In genomic region chr1:31669786-31670582, GRCh38 we compare ENCODE assay signal across 8 cellular contexts. TPM values are rescaled to one million over a fixed set of nuclear protein-coding genes. Genes with fewer than 3 reads are reported as not detected.
DNase-seq lines count a peak whose midpoint lies in the region; ATAC-seq, FAIRE-seq and TF ChIP-seq lines count a peak whose summit lies in the region.

No MANE protein-coding gene starts in this region.

- no peaks in the 10 kb centered on the region for H3K79me2 ChIP-seq in mammary epithelial cell (ENCODE audit: insufficient read depth, low read length)
- H3K79me2 ChIP-seq in keratinocyte (ENCODE audit: control insufficient read depth, insufficient read depth, low read length) = no peaks in the 10 kb centered on the region

- peak; percentile 93 for FAIRE-seq in keratinocyte (lab: Jason Lieb, UNC)

- WGBS in mammary epithelial cell (ENCODE audit: low coverage, missing lambda C conversion rate) = 10% methylated on average over 21 of the region's 29 CpGs

- no peaks in the 10 kb centered on the region for H3K9me3 ChIP-seq in BLaER1 treated with 17β-estradiol and CSF1 and Interleukin-3, amounts not matched to agents 10 nM and 100 nM (replicated peaks in 1 of 11)
- no peaks in the 10 kb centered on the region for H3K9me3 ChIP-seq in mammary epithelial cell (replicated peaks; ENCODE audit: insufficient read depth, low read length)
- no peaks in the 10 kb centered on the region for H3K9me3 ChIP-seq in keratinocyte (ENCODE audit: control insufficient read depth, low read depth, low read length)

- in situ Hi-C loops in mammary epithelial cell (cut with MboI; ENCODE audit: low sequenced_read_pairs in 2 of 2) = loop anchor here (10.0 to 25.0 kb wide), 2 partner anchors 75 to 292 kb away; no protein-coding TSS in a partner anchor

- BruUV-seq in mammary epithelial cell (replicated peaks; lab: Mats Ljungman, UMichigan) = no TSS peak

- 0 out of 22 replicates have a peak overlapping the region, but pooled peaks of 1 of the 11 experiments have one; percentile 7 for H3K9ac ChIP-seq in BLaER1 treated with 17β-estradiol and CSF1 and Interleukin-3, amounts not matched to agents 10 nM and 100 nM
- H3K9ac ChIP-seq in mammary epithelial cell (ENCODE audit: insufficient read depth, low read length) (no peak overlapping the region), keratinocyte (ENCODE audit: control insufficient read depth, extremely low read depth, insufficient read depth, low read length) (peak overlapping the region; percentile 56)

- H4K20me1 ChIP-seq in BLaER1 treated with 17β-estradiol and CSF1 and Interleukin-3, amounts not matched to agents 10 nM and 100 nM = no peaks in the 10 kb centered on the region; a peak in 1 of 22 replicates
- H4K20me1 ChIP-seq in mammary epithelial cell (ENCODE audit: insufficient read depth, low read length) (no peaks in the 10 kb centered on the region), keratinocyte (ENCODE audit: control insufficient read depth, extremely low read depth, insufficient read depth, low read length) (no peaks in the 10 kb centered on the region)

- intact Hi-C loops in mammary epithelial cell (cut with micrococcal nuclease) = loop anchor here (1.0 kb wide), 2 partner anchors 20 to 34 kb away; partner anchors contain the start of gene COL16A1

- peak; percentile 76 for ATAC-seq in SK-N-SH treated with all-trans-retinoic acid at 6 μM for 48 hours
- no peak for ATAC-seq in GM19023 (IDR thresholded peaks at IDR 0.05; ENCODE audit: unreplicated experiment)

- peaks cover 25 to 62% (median 32%) of the 10 kb centered on the region in 11 experiments for H3K27me3 ChIP-seq in BLaER1 treated with 17β-estradiol and CSF1 and Interleukin-3, amounts not matched to agents 10 nM and 100 nM
- no peaks in the 10 kb centered on the region for H3K27me3 ChIP-seq in mammary epithelial cell (ENCODE audit: insufficient read depth, low read length)
- no peaks in the 10 kb centered on the region for H3K27me3 ChIP-seq in keratinocyte (ENCODE audit: control insufficient read depth, extremely low read depth, insufficient read depth, low read length)

- no peak overlapping the region for H3K4me3 ChIP-seq in BLaER1 treated with 17β-estradiol and CSF1 and Interleukin-3, amounts not matched to agents 10 nM and 100 nM
- H3K4me3 ChIP-seq in mammary epithelial cell (replicated peaks in 1 of 3; ENCODE audit: insufficient read depth in 1 of 3, low read depth in 2 of 3, low read length in 3 of 3) = no peak overlapping the region
- peak overlapping the region; percentile 3 to 24 (median 10) for H3K4me3 ChIP-seq in keratinocyte (ENCODE audit: control insufficient read depth in 2 of 3, extremely low read depth in 1 of 3, insufficient read depth in 2 of 3, low read depth in 1 of 3, low read length in 3 of 3)

- TF ChIP-seq CTCF in mammary epithelial cell (conservative IDR thresholded peaks at IDR 0.05 in 1 of 2, IDR thresholded peaks at IDR 0.05 in 1 of 2; ENCODE audit: extremely low read depth in 1 of 2, insufficient read depth in 1 of 2, low read depth in 1 of 2, low read length in 2 of 2) (peak; percentile 5 to 37), keratinocyte (optimal IDR thresholded peaks at IDR 0.05 in 1 of 3, IDR thresholded peaks at IDR 0.05 in 1 of 3, conservative IDR thresholded peaks at IDR 0.05 in 1 of 3; ENCODE audit: extremely low read depth in 1 of 3, insufficient read depth in 2 of 3, low read length in 3 of 3) (peak in 2 of 3 experiments; percentile 11 to 37), GM10248 (IDR thresholded peaks at IDR 0.05; ENCODE audit: control extremely low read depth, extremely low read depth, low read depth, missing control alignments) (no peak)

- POLR2A ChIA-PET in GM10248 (lab: Yijun Ruan, JAX) = no interaction called here

- peak; percentile 85 for DNase-seq in M059J (ENCODE audit: low read depth)
- peak; percentile 86 for DNase-seq in mammary epithelial cell
- DNase-seq in keratinocyte (ENCODE audit: low read depth, low spot score) = peak; percentile 78
- DNase-seq in stimulated activated CD8-positive, alpha-beta memory T cell treated with anti-CD3 and anti-CD28 coated beads, Interleukin-15, amount 100 ng/mL, for 1 hour (ENCODE audit: low read depth) = peak; percentile 2
- DNase-seq in GM10248 (ENCODE audit: extremely low spot score) = no peak

- no peak overlapping the region for H3K27ac ChIP-seq in BLaER1 treated with 17β-estradiol and CSF1 and Interleukin-3, amounts not matched to agents 10 nM and 100 nM
- H3K27ac ChIP-seq in mammary epithelial cell (ENCODE audit: insufficient read depth, low read depth, low read length) = peak overlapping the region; percentile 32
- peak overlapping the region; percentile 73 for H3K27ac ChIP-seq in keratinocyte (ENCODE audit: control insufficient read depth, insufficient read depth, low read length)

- dilution Hi-C loops in mammary epithelial cell (cut with HindIII; ENCODE audit: low sequenced_read_pairs) = loop anchor here (5.0 kb wide), 1 partner anchor 83 kb away; no protein-coding TSS in a partner anchor
- dilution Hi-C loops in keratinocyte (cut with MboI; ENCODE audit: extremely low pct_ligation_motif_present, low sequenced_read_pairs) = no loop called here

- peaks cover 14 to 61% (median 51%) of the 10 kb centered on the region in 10 experiments for H3K4me1 ChIP-seq in BLaER1 treated with 17β-estradiol and CSF1 and Interleukin-3, amounts not matched to agents 10 nM and 100 nM
- H3K4me1 ChIP-seq in mammary epithelial cell (ENCODE audit: insufficient read depth, low read length) (peaks cover 43% of the 10 kb centered on the region), keratinocyte (ENCODE audit: control insufficient read depth, extremely low read depth, insufficient read depth, low read length) (peaks cover 45% of the 10 kb centered on the region)

- H2AFZ ChIP-seq in mammary epithelial cell (ENCODE audit: low read depth, low read length) (peak overlapping the region; percentile 11), keratinocyte (ENCODE audit: control insufficient read depth, low read length) (no peak overlapping the region)

- peak overlapping the region; percentile 39 to 80 (median 67) for H3K4me2 ChIP-seq in BLaER1 treated with 17β-estradiol and CSF1 and Interleukin-3, amounts not matched to agents 10 nM and 100 nM
- H3K4me2 ChIP-seq in mammary epithelial cell (ENCODE audit: insufficient read depth, low read depth, low read length) = peak overlapping the region; percentile 50
- peak overlapping the region; percentile 79 for H3K4me2 ChIP-seq in keratinocyte (ENCODE audit: control insufficient read depth, extremely low read depth, insufficient read depth, low read depth, low read length)

- no peaks in the 10 kb centered on the region for H3K36me3 ChIP-seq in BLaER1 treated with 17β-estradiol and CSF1 and Interleukin-3, amounts not matched to agents 10 nM and 100 nM
- H3K36me3 ChIP-seq in mammary epithelial cell (ENCODE audit: insufficient read depth, low read length) = peaks cover 7% of the 10 kb centered on the region
- peaks cover 17 to 50% of the 10 kb centered on the region in 2 experiments for H3K36me3 ChIP-seq in keratinocyte (ENCODE audit: control insufficient read depth in 2 of 2, extremely low read depth in 1 of 2, insufficient read depth in 2 of 2, low read length in 2 of 2)

- peaks cover 3% of the 10 kb centered on the region for H3K9me1 ChIP-seq in keratinocyte (ENCODE audit: control insufficient read depth, extremely low read depth, insufficient read depth, low read length)

- CTCF ChIA-PET in mammary epithelial cell (lab: Charles Lee; ENCODE audit: low non-redundant PET) = interaction anchor here (0.6 kb wide), 2 partner anchors 35 to 119 kb away, joined by 3 to 4 read pairs; no protein-coding TSS in a partner anchor
- CTCF ChIA-PET in GM10248 (lab: Yijun Ruan, JAX) = interaction anchor here (1.3 to 2.6 kb wide), 3 partner anchors 33 to 119 kb away, joined by 4 to 8 read pairs (median 5); partner anchors contain the start of gene COL16A1

RNA-seq across cellular contexts. Expression of gene PEF1, which starts 25.3 kb away (rescaled TPM):
- total RNA-seq in M059J (2014; rRNA removed; shearing (Covaris generic)) = 128 and 144 TPM in 2 replicates
- total RNA-seq in mammary epithelial cell = 10 to 100 TPM; 58.6 to 78.0 TPM
- 106 TPM for polyA plus RNA-seq in mammary epithelial cell
- 81.6 TPM for polyA minus RNA-seq in mammary epithelial cell
- 72.2 to 107 TPM (median 90.1 TPM) in 3 replicates for polyA plus RNA-seq in keratinocyte
- 33.3 TPM for polyA plus RNA-seq in keratinocyte (2011; ENCODE audit: low read depth)
- 83.2 and 85.4 TPM in 2 replicates for polyA plus RNA-seq in keratinocyte (2011; cell fraction: cytosol; rRNA removed)
- polyA plus RNA-seq in keratinocyte (2011; cell fraction: nucleus; rRNA removed) = 59.0 and 66.8 TPM in 2 replicates
- 67.9 and 68.1 TPM in 2 replicates for polyA plus RNA-seq in keratinocyte (2012; ENCODE audit: low replicate concordance)
- polyA minus RNA-seq in keratinocyte = 99.8 to 160 TPM (median 138 TPM) in 3 replicates
- polyA minus RNA-seq in keratinocyte (2011; cell fraction: cytosol; rRNA and poly(A)+ RNA removed) = 80.4 TPM
- 29.3 and 34.7 TPM in 2 replicates for polyA minus RNA-seq in keratinocyte (2011; cell fraction: nucleus; rRNA and poly(A)+ RNA removed)

RNA-seq across cellular contexts. Expression of gene COL16A1, which starts 33.8 kb away (rescaled TPM):
- 2.0 and 4.0 TPM in 2 replicates for total RNA-seq in M059J (2014; rRNA removed; shearing (Covaris generic))
- 100 to 1,000 TPM; 121 to 146 TPM for total RNA-seq in mammary epithelial cell
- polyA plus RNA-seq in mammary epithelial cell (32.8 TPM), keratinocyte (31.2 to 75.5 TPM (median 43.4 TPM) in 3 replicates)
- polyA minus RNA-seq in mammary epithelial cell (57.1 TPM), keratinocyte (55.1 to 84.1 TPM (median 79.1 TPM) in 3 replicates)
- polyA plus RNA-seq in keratinocyte (2011; ENCODE audit: low read depth) = 39.2 TPM
- polyA plus RNA-seq in keratinocyte (2011; cell fraction: cytosol; rRNA removed) = 5.4 and 11.0 TPM in 2 replicates
- polyA plus RNA-seq in keratinocyte (2011; cell fraction: nucleus; rRNA removed) = 155 and 217 TPM in 2 replicates
- 49.0 and 79.2 TPM in 2 replicates for polyA plus RNA-seq in keratinocyte (2012; ENCODE audit: low replicate concordance)
- 33.4 TPM for polyA minus RNA-seq in keratinocyte (2011; cell fraction: cytosol; rRNA and poly(A)+ RNA removed)
- 157 and 192 TPM in 2 replicates for polyA minus RNA-seq in keratinocyte (2011; cell fraction: nucleus; rRNA and poly(A)+ RNA removed)

RNA-seq across cellular contexts. Expression of gene HCRTR1, which starts 52.5 kb away (rescaled TPM):
- total RNA-seq in M059J (2014; rRNA removed; shearing (Covaris generic)) = not detected in 2 replicates
- not detected for total RNA-seq in mammary epithelial cell
- polyA plus RNA-seq in mammary epithelial cell (not detected), keratinocyte (not detected in 3 replicates)
- polyA minus RNA-seq in mammary epithelial cell (not detected), keratinocyte (not detected in 3 replicates)
- not detected for polyA plus RNA-seq in keratinocyte (2011; ENCODE audit: low read depth)
- not detected in 2 replicates for polyA plus RNA-seq in keratinocyte (2011; cell fraction: cytosol; rRNA removed)
- not detected in 2 replicates for polyA plus RNA-seq in keratinocyte (2011; cell fraction: nucleus; rRNA removed)
- polyA plus RNA-seq in keratinocyte (2012; ENCODE audit: low replicate concordance) = not detected in 2 replicates
- polyA minus RNA-seq in keratinocyte (2011; cell fraction: cytosol; rRNA and poly(A)+ RNA removed) = not detected
- polyA minus RNA-seq in keratinocyte (2011; cell fraction: nucleus; rRNA and poly(A)+ RNA removed) = not detected in 2 replicates

Comparison
In these comparisons a context has a peak if more than half of its experiments do, and no peak if none do; other contexts are left out.
1. H3K27ac ChIP-seq: peak in mammary epithelial cell (single experiment) and keratinocyte (single experiment); none in BLaER1 treated with 17β-estradiol and CSF1 and Interleukin-3, amounts not matched to agents 10 nM and 100 nM (0 of 11).
2. H3K4me3 ChIP-seq: peak in keratinocyte (3 of 3); none in BLaER1 treated with 17β-estradiol and CSF1 and Interleukin-3, amounts not matched to agents 10 nM and 100 nM (0 of 10) and mammary epithelial cell (0 of 3).
3. RNA of gene COL16A1, which starts 33.8 kb away (total RNA-seq): 121 to 146 TPM in mammary epithelial cell; 2.0 to 4.0 TPM in M059J; every median in the first group is over 10 times any median in the second.
4. Peak in every context shown above with its lines, with median percentiles within 50 percentile points of each other: H3K4me2 ChIP-seq.